Comparison of ENCODE assay signal across 19 cellular contexts in the genomic region with DNA sequence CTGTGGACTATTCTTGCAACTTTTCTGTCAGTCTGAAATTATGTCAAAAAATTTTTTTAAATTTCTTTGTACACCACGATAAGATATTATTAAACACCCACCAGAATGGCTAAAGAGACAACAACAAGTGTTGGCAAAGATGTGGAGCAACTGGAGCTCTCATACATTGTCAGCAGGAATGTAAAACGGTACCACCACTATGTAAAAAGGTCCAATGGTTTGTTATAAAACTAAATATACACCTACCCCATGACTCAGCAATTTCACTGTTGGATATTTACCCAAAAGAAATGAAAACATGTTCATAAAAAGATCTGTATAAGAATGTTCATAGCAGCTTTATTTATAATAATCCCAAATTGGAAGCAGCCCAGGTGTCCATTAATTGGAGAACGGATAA. TPM values are rescaled to one million over a fixed set of nuclear protein-coding genes. Genes with fewer than 3 reads are reported as not detected.
DNase-seq lines count a peak whose midpoint lies in the region; ATAC-seq, FAIRE-seq and TF ChIP-seq lines count a peak whose summit lies in the region.
"Had no signal": no experiment of that assay in that cellular context is flagged by ENCODE, and none has a peak within 500 bp of the region (broad histone marks: within the 10 kb centered on the region; RNA-seq: fewer than 3 reads in every experiment).

No MANE protein-coding gene starts in this region.

- H4K20me1 ChIP-seq in PC-9 (ENCODE audit: insufficient read depth) (0 out of 2 replicates have a peak, but pooled peaks cover 4% of the 10 kb centered on the region), endothelial cell of umbilical vein (replicated peaks; ENCODE audit: control insufficient read depth, extremely low read depth, insufficient read depth, low read length) (no peaks in the 10 kb centered on the region)

- dilution Hi-C loops in endothelial cell of umbilical vein (cut with MboI; ENCODE audit: extremely low pct_ligation_motif_present, low sequenced_read_pairs), result no loop called here

- H3K79me2 ChIP-seq in PC-9 (ENCODE audit: low read depth), result peaks cover 14% of the 10 kb centered on the region
- peaks cover 5% of the 10 kb centered on the region for H3K79me2 ChIP-seq in endothelial cell of umbilical vein (ENCODE audit: control insufficient read depth, insufficient read depth, low read length)

- intact Hi-C loops in left ventricle myocardium inferior (cut with micrococcal nuclease), result no loop called here
- intact Hi-C loops in heart left ventricle (cut with DNase I), result no loop called here
- intact Hi-C loops in PC-9 (cut with micrococcal nuclease; ENCODE audit: unreplicated experiment), result no loop called here
- intact Hi-C loops in endothelial cell of umbilical vein (cut with micrococcal nuclease), result no loop called here

- DNase-seq in left ventricle myocardium inferior (no peak), heart left ventricle (no peak), PC-9 (no peak), endothelial cell of umbilical vein (ENCODE audit: low read depth, low spot score) (no peak), GM10266 (ENCODE audit: extremely low spot score) (no peak)
- DNase-seq: ACHN; BE2C; C1 segment of cervical spinal cord; CD4-positive, alpha-beta memory T cell; DMS153; DMS79; GDM1; H7; HFFc6; Karpas-422; KBM-7 had no signal

- no peaks in the 10 kb centered on the region for H3F3A ChIP-seq in PC-9 (ENCODE audit: insufficient read depth, low read depth)

- no peak for ATAC-seq in heart left ventricle
- ATAC-seq in HG03108 (IDR thresholded peaks at IDR 0.05; ENCODE audit: unreplicated experiment), result no peak
- ATAC-seq: GM23338, HCT116 had no signal

- CTCF ChIA-PET in PC-9 (lab: Charles Lee), result no interaction called here
- CTCF ChIA-PET in endothelial cell of umbilical vein (lab: Charles Lee), result no interaction called here

- H3K9me3 ChIP-seq in left ventricle myocardium inferior (replicated peaks), result no peaks in the 10 kb centered on the region
- no peaks in the 10 kb centered on the region for H3K9me3 ChIP-seq in heart left ventricle
- no peaks in the 10 kb centered on the region for H3K9me3 ChIP-seq in PC-9 (ENCODE audit: insufficient read depth, low read depth)
- H3K9me3 ChIP-seq in endothelial cell of umbilical vein (replicated peaks; ENCODE audit: control insufficient read depth, insufficient read depth, low read length), result no peaks in the 10 kb centered on the region
- H3K9me3 ChIP-seq: BE2C had no signal

- H3K9ac ChIP-seq in endothelial cell of umbilical vein (replicated peaks; ENCODE audit: extremely low read depth, insufficient read depth, low read length), result no peak overlapping the region

- H3K9me2 ChIP-seq in PC-9 (ENCODE audit: insufficient read depth), result no peaks in the 10 kb centered on the region

- H3K36me3 ChIP-seq in left ventricle myocardium inferior (peaks cover 50% of the 10 kb centered on the region), heart left ventricle (peaks cover 0 to 70% (median 56%) of the 10 kb centered on the region in 9 donors), PC-9 (ENCODE audit: low read depth) (peaks cover 47% of the 10 kb centered on the region), endothelial cell of umbilical vein (ENCODE audit: control insufficient read depth in 2 of 2, extremely low read depth in 1 of 2, insufficient read depth in 2 of 2, low read length in 2 of 2) (peaks cover 0 to 12% of the 10 kb centered on the region in 2 experiments)
- H3K36me3 ChIP-seq: BE2C had no signal

- no peaks in the 10 kb centered on the region for H3K9me1 ChIP-seq in endothelial cell of umbilical vein (replicated peaks; ENCODE audit: control insufficient read depth, extremely low read depth, insufficient read depth, low read length)

- no peaks in the 10 kb centered on the region for H3K27me3 ChIP-seq in left ventricle myocardium inferior (ENCODE audit: low read depth)
- H3K27me3 ChIP-seq in heart left ventricle, result no peaks in the 10 kb centered on the region
- H3K27me3 ChIP-seq in PC-9 (ENCODE audit: insufficient read depth, low read depth), result no peaks in the 10 kb centered on the region
- H3K27me3 ChIP-seq in endothelial cell of umbilical vein (ENCODE audit: control insufficient read depth in 2 of 2, insufficient read depth in 2 of 2, low read length in 2 of 2), result no peaks in the 10 kb centered on the region
- H3K27me3 ChIP-seq: BE2C had no signal

- POLR2A ChIA-PET in PC-9 (lab: Charles Lee; ENCODE audit: unreplicated experiment) (no interaction called here), endothelial cell of umbilical vein (lab: Charles Lee) (no interaction called here)

- 95 to 99% (median 98%) methylated on average over 3 of the region's 3 CpGs for WGBS in heart left ventricle, 4 donors

- TF ChIP-seq POLR2A in heart left ventricle (IDR thresholded peaks at IDR 0.05) (no peak), endothelial cell of umbilical vein (IDR thresholded peaks at IDR 0.05; ENCODE audit: low read depth, low read length) (no peak)

- BruUV-seq in PC-9 (replicated peaks; lab: Mats Ljungman, UMichigan) (no TSS peak), endothelial cell of umbilical vein (replicated peaks; lab: Mats Ljungman, UMichigan) (TSS peak; percentile 5)

- H2AFZ ChIP-seq in PC-9 (no peak overlapping the region), endothelial cell of umbilical vein (ENCODE audit: low read depth, low read length) (no peak overlapping the region)
- H2AFZ ChIP-seq: GM23338 had no signal

- peaks cover 14% of the 10 kb centered on the region for H3K4me1 ChIP-seq in left ventricle myocardium inferior
- H3K4me1 ChIP-seq in heart left ventricle, result peaks cover 0 to 13% (median 0%) of the 10 kb centered on the region in 12 donors
- no peaks in the 10 kb centered on the region for H3K4me1 ChIP-seq in PC-9 (replicated peaks; ENCODE audit: insufficient read depth)
- no peaks in the 10 kb centered on the region for H3K4me1 ChIP-seq in endothelial cell of umbilical vein (ENCODE audit: control insufficient read depth, extremely low read depth, insufficient read depth, low read length)
- H3K4me1 ChIP-seq: BE2C had no signal

- no peak for FAIRE-seq in endothelial cell of umbilical vein (lab: Jason Lieb, UNC)

- no peak for TF ChIP-seq CTCF in left ventricle myocardium inferior (IDR thresholded peaks at IDR 0.05; ENCODE audit: borderline replicate concordance)
- TF ChIP-seq CTCF in heart left ventricle (IDR thresholded peaks at IDR 0.05), result no peak
- no peak for TF ChIP-seq CTCF in PC-9 (conservative IDR thresholded peaks at IDR 0.05)
- TF ChIP-seq CTCF in endothelial cell of umbilical vein (IDR thresholded peaks at IDR 0.05; ENCODE audit: extremely low read depth in 1 of 2, insufficient read depth in 1 of 2, low read depth in 1 of 2, low read length in 2 of 2), result no peak
- no peak for TF ChIP-seq CTCF in GM10266 (IDR thresholded peaks at IDR 0.05; ENCODE audit: control insufficient read depth, insufficient read depth, low read depth, missing control alignments)

- no peak overlapping the region for H3K4me3 ChIP-seq in left ventricle myocardium inferior
- H3K4me3 ChIP-seq in heart left ventricle, result no peak overlapping the region
- no peak overlapping the region for H3K4me3 ChIP-seq in PC-9
- no peak overlapping the region for H3K4me3 ChIP-seq in endothelial cell of umbilical vein (replicated peaks in 1 of 3; ENCODE audit: insufficient read depth in 1 of 3, low read depth in 1 of 3, low read length in 3 of 3)
- H3K4me3 ChIP-seq: GM23338 had no signal

- H3K4me2 ChIP-seq in PC-9 (no peak overlapping the region), endothelial cell of umbilical vein (ENCODE audit: insufficient read depth, low read length) (no peak overlapping the region)
- H3K4me2 ChIP-seq: GM23338 had no signal

- H3K27ac ChIP-seq in left ventricle myocardium inferior (replicated peaks) (peak overlapping the region; percentile 54), heart left ventricle (no peak overlapping the region), PC-9 (0 out of 2 replicates have a peak overlapping the region, but pooled peaks have one; percentile 16), endothelial cell of umbilical vein (ENCODE audit: insufficient read depth, low read depth, low read length) (no peak overlapping the region)

RNA-seq across cellular contexts. Expression of a gene that starts 7.2 kb away (rescaled TPM):
- total RNA-seq in left ventricle myocardium inferior (7.0 TPM), heart left ventricle (10 to 100 TPM in 1 of 9 donors, 1 to 10 TPM in 8; 3.3 to 10.2 (median 5.0) TPM), PC-9 (2021) (34.1 and 47.0 TPM in 2 replicates), endothelial cell of umbilical vein (20.1 and 23.9 TPM in 2 replicates)
- polyA plus RNA-seq in heart left ventricle (1 to 10 TPM; 2.7 to 5.0 TPM), endothelial cell of umbilical vein (3.7 and 5.3 TPM in 2 replicates)
- polyA plus RNA-seq in endothelial cell of umbilical vein (2011; cell fraction: cytosol; rRNA removed), result 5.6 and 6.3 TPM in 2 replicates
- 36.4 and 36.7 TPM in 2 replicates for polyA plus RNA-seq in endothelial cell of umbilical vein (2011; cell fraction: nucleus; rRNA removed)
- polyA plus RNA-seq in endothelial cell of umbilical vein (2012), result 15.5 and 16.5 TPM in 2 replicates
- polyA minus RNA-seq in endothelial cell of umbilical vein, result 8.6 and 14.6 TPM in 2 replicates
- 6.1 TPM for polyA minus RNA-seq in endothelial cell of umbilical vein (2011; cell fraction: cytosol; rRNA and poly(A)+ RNA removed)
- polyA minus RNA-seq in endothelial cell of umbilical vein (2011; cell fraction: nucleus; rRNA and poly(A)+ RNA removed), result 16.4 and 31.4 TPM in 2 replicates

RNA-seq across cellular contexts. Expression of a gene that starts 7.6 kb away (rescaled TPM):
- total RNA-seq in left ventricle myocardium inferior (53.2 TPM), heart left ventricle (10 to 100 TPM; 31.5 to 95.2 (median 43.3) TPM), PC-9 (2021) (103 and 114 TPM in 2 replicates), endothelial cell of umbilical vein (101 and 103 TPM in 2 replicates)
- polyA plus RNA-seq in heart left ventricle (100 to 1,000 TPM in 1 of 2 donors, 10 to 100 TPM in 1; 98.3 to 221 TPM), endothelial cell of umbilical vein (220 and 297 TPM in 2 replicates)
- polyA plus RNA-seq in endothelial cell of umbilical vein (2011; cell fraction: cytosol; rRNA removed), result 376 and 452 TPM in 2 replicates
- 95.2 and 117 TPM in 2 replicates for polyA plus RNA-seq in endothelial cell of umbilical vein (2011; cell fraction: nucleus; rRNA removed)
- 251 and 331 TPM in 2 replicates for polyA plus RNA-seq in endothelial cell of umbilical vein (2012)
- polyA minus RNA-seq in endothelial cell of umbilical vein, result 27.2 and 46.9 TPM in 2 replicates
- polyA minus RNA-seq in endothelial cell of umbilical vein (2011; cell fraction: cytosol; rRNA and poly(A)+ RNA removed), result 57.1 TPM
- polyA minus RNA-seq in endothelial cell of umbilical vein (2011; cell fraction: nucleus; rRNA and poly(A)+ RNA removed), result 7.5 and 13.0 TPM in 2 replicates

RNA-seq across cellular contexts. Expression of a gene that starts 18.1 kb away (rescaled TPM):
- total RNA-seq in left ventricle myocardium inferior (14.1 TPM), heart left ventricle (10 to 100 TPM in 7 of 9 donors, 1 to 10 TPM in 2; 5.4 to 17.5 (median 13.7) TPM), PC-9 (2021) (19.2 and 41.4 TPM in 2 replicates), endothelial cell of umbilical vein (28.0 and 29.4 TPM in 2 replicates)
- polyA plus RNA-seq in heart left ventricle (10 to 100 TPM; 18.7 to 20.9 TPM), endothelial cell of umbilical vein (13.7 and 15.5 TPM in 2 replicates)
- polyA plus RNA-seq in endothelial cell of umbilical vein (2011; cell fraction: cytosol; rRNA removed), result 20.9 and 22.3 TPM in 2 replicates
- polyA plus RNA-seq in endothelial cell of umbilical vein (2011; cell fraction: nucleus; rRNA removed), result 11.6 and 12.5 TPM in 2 replicates
- 19.4 and 26.0 TPM in 2 replicates for polyA plus RNA-seq in endothelial cell of umbilical vein (2012)
- 6.0 and 9.9 TPM in 2 replicates for polyA minus RNA-seq in endothelial cell of umbilical vein
- 5.8 TPM for polyA minus RNA-seq in endothelial cell of umbilical vein (2011; cell fraction: cytosol; rRNA and poly(A)+ RNA removed)
- 16.3 and 24.4 TPM in 2 replicates for polyA minus RNA-seq in endothelial cell of umbilical vein (2011; cell fraction: nucleus; rRNA and poly(A)+ RNA removed)

RNA-seq across cellular contexts. Expression of a gene that starts 18.3 kb away (rescaled TPM):
- total RNA-seq in left ventricle myocardium inferior, result 0.69 TPM
- under 1 TPM; 0.30 to 0.75 (median 0.56) TPM for total RNA-seq in heart left ventricle
- under 1 TPM; 0.84 to 0.86 TPM for polyA plus RNA-seq in heart left ventricle
- total RNA-seq in PC-9 (2021), result 2.3 and 4.4 TPM in 2 replicates
- 1.4 and 1.6 TPM in 2 replicates for total RNA-seq in endothelial cell of umbilical vein
- polyA plus RNA-seq in endothelial cell of umbilical vein, result 0.99 and 1.6 TPM in 2 replicates
- polyA plus RNA-seq in endothelial cell of umbilical vein (2011; cell fraction: cytosol; rRNA removed), result 0.68 and 1.3 TPM in 2 replicates
- 0.74 and 0.88 TPM in 2 replicates for polyA plus RNA-seq in endothelial cell of umbilical vein (2011; cell fraction: nucleus; rRNA removed)
- polyA plus RNA-seq in endothelial cell of umbilical vein (2012), result 0.98 and 1.8 TPM in 2 replicates
- polyA minus RNA-seq in endothelial cell of umbilical vein, result 0.49 and 0.80 TPM in 2 replicates
- not detected for polyA minus RNA-seq in endothelial cell of umbilical vein (2011; cell fraction: cytosol; rRNA and poly(A)+ RNA removed)
- 0.58 and 1.0 TPM in 2 replicates for polyA minus RNA-seq in endothelial cell of umbilical vein (2011; cell fraction: nucleus; rRNA and poly(A)+ RNA removed)

Comparison
In these comparisons a context has a peak if more than half of its experiments do, and no peak if none do; other contexts are left out.
1. H3K27ac ChIP-seq: peak in left ventricle myocardium inferior (single experiment) and PC-9 (single experiment); none in heart left ventricle (0 of 12) and endothelial cell of umbilical vein (single experiment).